ENCODE assay signal across 18 cellular contexts in genomic region chr4:11072999-11073398, GRCh38.
"Had no signal": no experiment of that assay in that cellular context is flagged by ENCODE, and none has a peak within 500 bp of the region (broad histone marks: within the 10 kb centered on the region; RNA-seq: fewer than 3 reads in every experiment).

No MANE protein-coding gene starts in this region.

- H3K36me3 ChIP-seq: ascending aorta, brain microvascular endothelial cell, esophagus muscularis mucosa, gastrocnemius medialis, lower lobe of right lung, sigmoid colon, upper lobe of left lung had no signal

- ATAC-seq: activated naive CD4-positive, alpha-beta T cell treated with anti-CD3 and anti-CD28 coated beads, Interleukin-2, amount 50 U/mL, for 72 hours had no signal

- H3K4me3 ChIP-seq: ascending aorta, esophagus muscularis mucosa, gastrocnemius medialis, lower lobe of right lung, mucosa of descending colon, sigmoid colon, upper lobe of left lung had no signal

- H3K9me3 ChIP-seq: ascending aorta, esophagus muscularis mucosa, gastrocnemius medialis, lower lobe of right lung, mucosa of descending colon, sigmoid colon, upper lobe of left lung had no signal

- FAIRE-seq: colon, islet of Langerhans had no signal

- H3K4me1 ChIP-seq: ascending aorta, esophagus muscularis mucosa, gastrocnemius medialis, lower lobe of right lung, sigmoid colon, upper lobe of left lung had no signal

- H3K27me3 ChIP-seq: ascending aorta, brain microvascular endothelial cell, esophagus muscularis mucosa, gastrocnemius medialis, sigmoid colon, upper lobe of left lung had no signal

- H3K27ac ChIP-seq: brain microvascular endothelial cell, esophagus muscularis mucosa, gastrocnemius medialis, lower lobe of right lung, sigmoid colon, upper lobe of left lung had no signal

- DNase-seq: activated T-cell treated with anti-CD3 and anti-CD28 coated beads, Interleukin-2, amount 50 U/mL, for 1 hour; effector memory CD4-positive, alpha-beta T cell; head of caudate nucleus; lower lobe of right lung; nephron progenitor cell; sigmoid colon; stimulated activated CD4-positive, alpha-beta T cell treated with anti-CD3 and anti-CD28 coated beads, Interleukin-2, amount 100 ng/mL, for 48 hours; stimulated activated naive CD4-positive, alpha-beta T cell treated with Interleukin-2 at 50 U/mL for 16 hours; T-helper 9 cell; upper lobe of left lung had no signal
